ENCODE assay signal across 8 cellular contexts in the genomic region with DNA sequence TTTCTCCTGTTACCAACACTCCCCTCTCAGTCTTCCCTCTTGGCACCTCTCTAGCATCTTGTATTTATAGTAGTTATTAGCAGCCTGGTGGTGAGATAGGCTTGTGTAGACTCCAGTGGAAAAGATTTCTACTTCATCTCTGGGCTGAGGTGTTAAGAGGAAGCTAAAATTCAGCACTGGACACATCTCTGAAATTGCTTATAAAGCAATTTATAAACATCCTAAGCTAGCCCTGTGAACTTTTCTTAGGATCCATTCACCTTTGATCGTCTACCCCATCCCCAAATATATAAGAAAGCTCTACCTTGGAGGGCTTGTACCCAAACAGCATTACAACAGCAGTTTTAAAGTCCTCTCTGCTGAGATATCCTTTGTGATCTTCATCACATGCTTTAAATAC. TPM values are rescaled to one million over a fixed set of nuclear protein-coding genes. Genes with fewer than 3 reads are reported as not detected.
A peak's percentile ranks its signal among the peaks of the same experiment; 100 is the strongest.
DNase-seq lines count a peak whose midpoint lies in the region; ATAC-seq and TF ChIP-seq lines count a peak whose summit lies in the region.

No MANE protein-coding gene starts in this region.

- ATAC-seq in activated naive CD8-positive, alpha-beta T cell treated with anti-CD3 and anti-CD28 coated beads, Interleukin-2, amount 10 ng/mL, durations not matched to agents 7 days and 5 days (ENCODE audit: low read depth), result no peak
- no peak for ATAC-seq in GM18505 (IDR thresholded peaks at IDR 0.05; ENCODE audit: unreplicated experiment)

- DNase-seq in activated naive CD8-positive, alpha-beta T cell treated with anti-CD3 and anti-CD28 coated beads, Interleukin-2, amount 10 ng/mL, durations not matched to agents 7 days and 5 days, result no peak
- no peak for DNase-seq in mesothelial cell of epicardium (ENCODE audit: low spot score in 2 of 2, unreplicated experiment in 2 of 2)
- DNase-seq in AG08396 (ENCODE audit: low spot score), result no peak
- DNase-seq in A172 (ENCODE audit: low spot score), result no peak
- DNase-seq in NAMALWA (ENCODE audit: low spot score), result no peak

- H3K36me3 Mint-ChIP-seq in activated naive CD8-positive, alpha-beta T cell treated with anti-CD3 and anti-CD28 coated beads, Interleukin-2, amount 10 ng/mL, durations not matched to agents 7 days and 5 days, result peaks cover 23% of the 10 kb centered on the region
- H3K36me3 Mint-ChIP-seq in mesothelial cell of epicardium, result peaks cover 15% of the 10 kb centered on the region

- POLR2A ChIA-PET in activated naive CD8-positive, alpha-beta T cell treated with anti-CD3 and anti-CD28 coated beads, Interleukin-2, amount 10 ng/mL, durations not matched to agents 7 days and 5 days (lab: Charles Lee), result interaction anchor here (3.0 kb wide), 1 partner anchor 429 kb away, joined by 13 read pairs; no protein-coding TSS in a partner anchor

- peaks cover 22 to 30% (median 26%) of the 10 kb centered on the region in 10 experiments for H3K4me1 ChIP-seq in BLaER1 treated with 17β-estradiol and CSF1 and Interleukin-3, amounts not matched to agents 10 nM and 100 nM
- H3K4me1 ChIP-seq in HUES48 (ENCODE audit: control insufficient read depth, insufficient read depth, low read length), result peaks cover 13% of the 10 kb centered on the region

- H3K27me3 ChIP-seq in BLaER1 treated with 17β-estradiol and CSF1 and Interleukin-3, amounts not matched to agents 10 nM and 100 nM, result no peaks in the 10 kb centered on the region
- H3K27me3 ChIP-seq in HUES48 (ENCODE audit: control insufficient read depth, insufficient read depth, low read length), result no peaks in the 10 kb centered on the region

- TF ChIP-seq POLR2A in GM18505 (IDR thresholded peaks at IDR 0.05; ENCODE audit: borderline replicate concordance, extremely low read depth, insufficient read depth, insufficient read length), result no peak

- peaks cover 23% of the 10 kb centered on the region for H3K4me1 Mint-ChIP-seq in activated naive CD8-positive, alpha-beta T cell treated with anti-CD3 and anti-CD28 coated beads, Interleukin-2, amount 10 ng/mL, durations not matched to agents 7 days and 5 days
- peaks cover 30% of the 10 kb centered on the region for H3K4me1 Mint-ChIP-seq in mesothelial cell of epicardium

- H3K27me3 Mint-ChIP-seq in activated naive CD8-positive, alpha-beta T cell treated with anti-CD3 and anti-CD28 coated beads, Interleukin-2, amount 10 ng/mL, durations not matched to agents 7 days and 5 days, result no peaks in the 10 kb centered on the region
- no peaks in the 10 kb centered on the region for H3K27me3 Mint-ChIP-seq in mesothelial cell of epicardium (ENCODE audit: low read depth)

- H3K4me3 ChIP-seq in BLaER1 treated with 17β-estradiol and CSF1 and Interleukin-3, amounts not matched to agents 10 nM and 100 nM, result peak overlapping the region; percentile 78 to 96 (median 86); a peak in 16 of 20 replicates
- H3K4me3 ChIP-seq in HUES48 (ENCODE audit: low read depth, low read length), result peak overlapping the region; percentile 82

- H3K27ac ChIP-seq in BLaER1 treated with 17β-estradiol and CSF1 and Interleukin-3, amounts not matched to agents 10 nM and 100 nM, result no peak overlapping the region
- H3K27ac ChIP-seq in HUES48 (ENCODE audit: low read depth, low read length), result peak overlapping the region; percentile 82

- H3K9ac ChIP-seq in BLaER1 treated with 17β-estradiol and CSF1 and Interleukin-3, amounts not matched to agents 10 nM and 100 nM, result peak overlapping the region; percentile 67 to 96 (median 88); a peak in 15 of 22 replicates
- H3K9ac ChIP-seq in HUES48 (ENCODE audit: low read depth, low read length), result no peak overlapping the region

- H3K4me3 Mint-ChIP-seq in activated naive CD8-positive, alpha-beta T cell treated with anti-CD3 and anti-CD28 coated beads, Interleukin-2, amount 10 ng/mL, durations not matched to agents 7 days and 5 days, result peak overlapping the region; percentile 94
- H3K4me3 Mint-ChIP-seq in mesothelial cell of epicardium, result peak overlapping the region; percentile 98

- peaks cover 23 to 47% (median 30%) of the 10 kb centered on the region in 11 experiments for H3K36me3 ChIP-seq in BLaER1 treated with 17β-estradiol and CSF1 and Interleukin-3, amounts not matched to agents 10 nM and 100 nM
- peaks cover 25% of the 10 kb centered on the region for H3K36me3 ChIP-seq in HUES48 (ENCODE audit: control insufficient read depth, insufficient read depth, low read length)

- TF ChIP-seq CTCF in mesothelial cell of epicardium (IDR thresholded peaks at IDR 0.05; ENCODE audit: unreplicated experiment), result no peak

- no peaks in the 10 kb centered on the region for H3K9me3 Mint-ChIP-seq in activated naive CD8-positive, alpha-beta T cell treated with anti-CD3 and anti-CD28 coated beads, Interleukin-2, amount 10 ng/mL, durations not matched to agents 7 days and 5 days
- peaks cover 2% of the 10 kb centered on the region for H3K9me3 Mint-ChIP-seq in mesothelial cell of epicardium

- H3K27ac Mint-ChIP-seq in activated naive CD8-positive, alpha-beta T cell treated with anti-CD3 and anti-CD28 coated beads, Interleukin-2, amount 10 ng/mL, durations not matched to agents 7 days and 5 days, result no peak overlapping the region
- peak overlapping the region; percentile 99 for H3K27ac Mint-ChIP-seq in mesothelial cell of epicardium

- H3K9me3 ChIP-seq in BLaER1 treated with 17β-estradiol and CSF1 and Interleukin-3, amounts not matched to agents 10 nM and 100 nM (replicated peaks in 1 of 11), result peaks cover 10 to 18% (median 14%) of the 10 kb centered on the region in 11 experiments
- no peaks in the 10 kb centered on the region for H3K9me3 ChIP-seq in HUES48 (ENCODE audit: control insufficient read depth, insufficient read depth, low read length)

- peak overlapping the region; percentile 76 to 94 (median 91) for H3K4me2 ChIP-seq in BLaER1 treated with 17β-estradiol and CSF1 and Interleukin-3, amounts not matched to agents 10 nM and 100 nM

- no peaks in the 10 kb centered on the region for H4K20me1 ChIP-seq in BLaER1 treated with 17β-estradiol and CSF1 and Interleukin-3, amounts not matched to agents 10 nM and 100 nM

RNA-seq across cellular contexts. Expression of gene EFCAB11, which starts 0.9 kb away (rescaled TPM):
- total RNA-seq in activated naive CD8-positive, alpha-beta T cell treated with anti-CD3 and anti-CD28 coated beads, Interleukin-2, amount 10 ng/mL, durations not matched to agents 7 days and 5 days, result 10 to 100 TPM in 1 of 2 experiments, 1 to 10 TPM in 1; 9.2 to 11.6 TPM
- total RNA-seq in mesothelial cell of epicardium, result 9.9 to 14.1 TPM (median 12.2 TPM) in 3 replicates
- 3.6 and 4.9 TPM in 2 replicates for total RNA-seq in A172 (2014; rRNA removed; shearing (Covaris generic))

RNA-seq across cellular contexts. Expression of gene TDP1, which starts 2.1 kb away (rescaled TPM):
- 10 to 100 TPM; 79.1 to 86.7 TPM for total RNA-seq in activated naive CD8-positive, alpha-beta T cell treated with anti-CD3 and anti-CD28 coated beads, Interleukin-2, amount 10 ng/mL, durations not matched to agents 7 days and 5 days
- total RNA-seq in mesothelial cell of epicardium, result 30.6 to 34.9 TPM (median 30.8 TPM) in 3 replicates
- total RNA-seq in A172 (2014; rRNA removed; shearing (Covaris generic)), result 45.9 and 50.6 TPM in 2 replicates
